Comparison of ENCODE assay signal across 13 cellular contexts in genomic region chr7:99369767-99370353, GRCh38. TPM values are rescaled to one million over a fixed set of nuclear protein-coding genes. Genes with fewer than 3 reads are reported as not detected.
DNase-seq lines count a peak whose midpoint lies in the region; ATAC-seq and TF ChIP-seq lines count a peak whose summit lies in the region.
"Had no signal": no experiment of that assay in that cellular context is flagged by ENCODE, and none has a peak within 500 bp of the region (broad histone marks: within the 10 kb centered on the region; RNA-seq: fewer than 3 reads in every experiment).

No MANE protein-coding gene starts in this region.

- TF ChIP-seq CTCF in type B pancreatic cell (conservative IDR thresholded peaks at IDR 0.05): no peak

- DNase-seq in activated naive CD4-positive, alpha-beta T cell treated with anti-CD3 and anti-CD28 coated beads, Interleukin-2, amount 50 U/mL, for 72 hours (ENCODE audit: low spot score in 2 of 2): no peak
- DNase-seq in activated naive CD4-positive, alpha-beta T cell treated with Interleukin-2 at 50 U/mL for 16 hours: no peak
- DNase-seq in OCI-M1 (lab: John Stamatoyannopoulos, UW) (peak; percentile 99), fibroblast of peridontal ligament (ENCODE audit: extremely low read depth) (peak; percentile 46), type B pancreatic cell (ENCODE audit: extremely low spot score, unreplicated experiment) (no peak), RPMI8226 (no peak), epidermal melanocyte (ENCODE audit: insufficient read length, low spot score) (no peak)
- no peak for DNase-seq in stimulated activated CD8-positive, alpha-beta memory T cell treated with anti-CD3 and anti-CD28 coated beads, Interleukin-4, amount 100 ng/mL, for 48 hours
- DNase-seq: BE2C; MG63; stimulated activated CD4-positive, alpha-beta T cell treated with anti-CD3 and anti-CD28 coated beads, Interleukin-4, amount 100 ng/mL, for 24 hours; stimulated activated naive CD4-positive, alpha-beta T cell had no signal

- no peak for ATAC-seq in activated naive CD4-positive, alpha-beta T cell treated with anti-CD3 and anti-CD28 coated beads, Interleukin-2, amount 50 U/mL, for 72 hours

- no peaks in the 10 kb centered on the region for H3K27me3 Mint-ChIP-seq in type B pancreatic cell
- H3K27me3 Mint-ChIP-seq: activated naive CD8-positive, alpha-beta T cell had no signal

- peak overlapping the region; percentile 46 to 81 for H3K27ac Mint-ChIP-seq in activated naive CD4-positive, alpha-beta T cell treated with anti-CD3 and anti-CD28 coated beads, Interleukin-2, amount 50 U/mL, for 72 hours
- peak overlapping the region; percentile 100 for H3K27ac Mint-ChIP-seq in type B pancreatic cell
- H3K27ac Mint-ChIP-seq: activated naive CD8-positive, alpha-beta T cell had no signal

- peaks cover 5 to 14% of the 10 kb centered on the region in 2 donors for H3K36me3 Mint-ChIP-seq in activated naive CD4-positive, alpha-beta T cell treated with anti-CD3 and anti-CD28 coated beads, Interleukin-2, amount 50 U/mL, for 72 hours
- H3K36me3 Mint-ChIP-seq in type B pancreatic cell: peaks cover 15% of the 10 kb centered on the region
- H3K36me3 Mint-ChIP-seq: activated naive CD8-positive, alpha-beta T cell had no signal

- H3K4me3 Mint-ChIP-seq in type B pancreatic cell: no peak overlapping the region
- H3K4me3 Mint-ChIP-seq: activated naive CD8-positive, alpha-beta T cell had no signal

- peaks cover 18% of the 10 kb centered on the region for H3K4me1 Mint-ChIP-seq in type B pancreatic cell (ENCODE audit: unreplicated experiment)

- H3K9me3 Mint-ChIP-seq in activated naive CD4-positive, alpha-beta T cell treated with anti-CD3 and anti-CD28 coated beads, Interleukin-2, amount 50 U/mL, for 72 hours: no peaks in the 10 kb centered on the region
- no peaks in the 10 kb centered on the region for H3K9me3 Mint-ChIP-seq in type B pancreatic cell

RNA-seq across cellular contexts. Expression of gene ARPC1B, which starts 4.7 kb away (rescaled TPM):
- total RNA-seq in activated naive CD4-positive, alpha-beta T cell treated with anti-CD3 and anti-CD28 coated beads, Interleukin-2, amount 50 U/mL, for 72 hours: 100 to 1,000 TPM; 254 to 333 TPM
- 55.0 and 125 TPM in 2 replicates for total RNA-seq in type B pancreatic cell (ENCODE audit: low replicate concordance)

RNA-seq across cellular contexts. Expression of gene PDAP1, which starts 38.5 kb away (rescaled TPM):
- total RNA-seq in activated naive CD4-positive, alpha-beta T cell treated with anti-CD3 and anti-CD28 coated beads, Interleukin-2, amount 50 U/mL, for 72 hours: 100 to 1,000 TPM; 101 to 148 TPM
- total RNA-seq in type B pancreatic cell (ENCODE audit: low replicate concordance): 112 and 115 TPM in 2 replicates

RNA-seq across cellular contexts. Expression of gene BUD31, which starts 38.9 kb away (rescaled TPM):
- total RNA-seq in activated naive CD4-positive, alpha-beta T cell treated with anti-CD3 and anti-CD28 coated beads, Interleukin-2, amount 50 U/mL, for 72 hours: 100 to 1,000 TPM; 131 to 135 TPM
- 102 and 166 TPM in 2 replicates for total RNA-seq in type B pancreatic cell (ENCODE audit: low replicate concordance)

RNA-seq across cellular contexts. Expression of gene ARPC1A, which starts 44.2 kb away (rescaled TPM):
- 10 to 100 TPM; 43.5 to 57.2 TPM for total RNA-seq in activated naive CD4-positive, alpha-beta T cell treated with anti-CD3 and anti-CD28 coated beads, Interleukin-2, amount 50 U/mL, for 72 hours
- 164 and 209 TPM in 2 replicates for total RNA-seq in type B pancreatic cell (ENCODE audit: low replicate concordance)

Comparison
In these comparisons a context has a peak if more than half of its experiments do, and no peak if none do; other contexts are left out.
1. DNase-seq: peak in OCI-M1 (single experiment) and fibroblast of peridontal ligament (single experiment); none in activated naive CD4-positive, alpha-beta T cell treated with anti-CD3 and anti-CD28 coated beads, Interleukin-2, amount 50 U/mL, for 72 hours (0 of 2), activated naive CD4-positive, alpha-beta T cell treated with Interleukin-2 at 50 U/mL for 16 hours (single experiment), type B pancreatic cell (single experiment), stimulated activated CD8-positive, alpha-beta memory T cell treated with anti-CD3 and anti-CD28 coated beads, Interleukin-4, amount 100 ng/mL, for 48 hours (single experiment), RPMI8226 (single experiment) and epidermal melanocyte (single experiment).